ENCODE assay signal across 1 cellular context in the genomic region with DNA sequence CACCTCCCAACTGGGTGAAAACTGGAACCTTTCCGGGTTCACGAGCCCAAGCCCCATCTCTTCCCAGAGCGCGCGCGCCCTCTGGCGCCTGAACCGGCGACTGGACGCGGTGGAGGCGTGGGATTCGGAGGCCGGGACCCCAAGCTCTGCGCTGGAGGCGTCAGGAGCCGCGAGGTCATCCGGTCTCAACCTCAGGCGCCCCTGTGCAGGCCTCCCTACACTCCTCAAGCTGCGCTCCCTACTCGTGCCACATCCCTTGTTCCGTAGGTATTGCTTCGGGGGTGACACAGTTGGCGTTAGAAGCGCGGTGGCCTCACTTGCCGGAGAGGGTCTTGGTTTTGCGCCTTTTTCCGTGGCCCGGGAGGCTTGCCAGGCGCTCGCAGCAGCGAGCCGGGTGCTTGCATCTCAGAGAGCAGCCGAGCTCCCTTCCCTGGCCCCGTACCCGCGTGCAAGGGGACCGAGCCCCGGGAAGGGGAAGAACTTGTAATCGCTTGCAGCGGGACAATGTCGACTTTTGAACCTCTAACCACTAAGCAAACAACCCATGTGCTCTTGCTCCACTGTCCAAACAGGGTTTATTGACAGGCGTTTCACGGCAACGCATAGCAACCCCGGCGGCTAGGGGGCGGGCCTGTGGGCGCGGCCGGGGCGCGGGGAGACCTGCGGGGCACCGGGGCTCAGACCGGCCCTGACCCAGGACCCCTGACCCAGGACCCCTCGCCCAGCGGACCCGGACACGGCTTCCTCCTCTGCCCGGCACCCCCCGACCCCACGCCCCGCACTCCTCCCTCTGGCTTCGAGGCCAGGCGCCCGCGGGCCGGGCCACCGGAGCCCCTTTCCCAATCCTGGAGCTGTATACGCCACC.
TF ChIP-seq lines count a peak whose summit lies in the region.

No MANE protein-coding gene starts in this region.

TF ChIP-seq in HepG2, 621 proteins besides CTCF, POLR2A, EP300 and RAD21 (continued from another document and continues in another):
- TF ChIP-seq ARID2 (CRISPR knock-in tag; IDR thresholded peaks at IDR 0.05; ENCODE audit: borderline replicate concordance) (no peak), AGO2 (optimal IDR thresholded peaks at IDR 0.05; ENCODE audit: low read depth, low read length) (peak; percentile 48), ZSCAN20 (CRISPR knock-in tag; IDR thresholded peaks at IDR 0.05; ENCODE audit: borderline replicate concordance) (peak; percentile 65; the same call in 1 of the 2 replicates), ZNF33B (CRISPR knock-in tag; IDR thresholded peaks at IDR 0.05) (0 out of 2 replicates have a peak, but pooled peaks have one; percentile 7), ZBTB34 (CRISPR knock-in tag; IDR thresholded peaks at IDR 0.05) (peak; percentile 60; the same call in 1 of the 2 replicates), DPF2 (CRISPR knock-in tag; IDR thresholded peaks at IDR 0.05; ENCODE audit: borderline replicate concordance, low read depth) (peak; percentile 91), NFKBIZ (CRISPR knock-in tag; IDR thresholded peaks at IDR 0.05) (peak; percentile 86), ZNF431 (CRISPR knock-in tag; IDR thresholded peaks at IDR 0.05; ENCODE audit: borderline replicate concordance, low read depth) (peak; percentile 27; the same call in 1 of the 2 replicates), SALL2 (CRISPR knock-in tag; IDR thresholded peaks at IDR 0.05) (0 out of 2 replicates have a peak, but pooled peaks have one; percentile 40), HOXA7 (CRISPR knock-in tag; IDR thresholded peaks at IDR 0.05) (0 out of 2 replicates have a peak, but pooled peaks have one; percentile 32), ZNF556 (CRISPR knock-in tag; IDR thresholded peaks at IDR 0.05; ENCODE audit: borderline replicate concordance) (peak; percentile 87; the same call in 1 of the 2 replicates), SOX5 (CRISPR knock-in tag; IDR thresholded peaks at IDR 0.05; ENCODE audit: borderline replicate concordance) (peak; percentile 91), ZNF878 (CRISPR knock-in tag; IDR thresholded peaks at IDR 0.05) (peak; percentile 92), ZNF841 (CRISPR knock-in tag; IDR thresholded peaks at IDR 0.05; ENCODE audit: borderline replicate concordance) (no peak), ZNF530 (CRISPR knock-in tag; IDR thresholded peaks at IDR 0.05; ENCODE audit: low read depth) (no peak), THAP11 (CRISPR knock-in tag; IDR thresholded peaks at IDR 0.05) (peak; percentile 75), ZNF292 (CRISPR knock-in tag; IDR thresholded peaks at IDR 0.05; ENCODE audit: borderline replicate concordance, low read depth) (peak; percentile 67), KMT2B (CRISPR knock-in tag; IDR thresholded peaks at IDR 0.05) (peak; percentile 57), ZNF768 (CRISPR knock-in tag; IDR thresholded peaks at IDR 0.05) (peak; percentile 57; the same call in 1 of the 2 replicates), ZNF274 (CRISPR knock-in tag; IDR thresholded peaks at IDR 0.05) (no peak), ZMYM3 (CRISPR knock-in tag; IDR thresholded peaks at IDR 0.05) (peak; percentile 83), SAP130 (CRISPR knock-in tag; IDR thresholded peaks at IDR 0.05; ENCODE audit: low read depth) (peak; percentile 96), ZNF687 (CRISPR knock-in tag; IDR thresholded peaks at IDR 0.05) (peak; percentile 91), POGZ (CRISPR knock-in tag; IDR thresholded peaks at IDR 0.05) (peak; percentile 82), FOSL2 (CRISPR knock-in tag; IDR thresholded peaks at IDR 0.05) (peak; percentile 62), HNF4G (IDR thresholded peaks at IDR 0.05; ENCODE audit: borderline replicate concordance, low read depth, low read length) (peak; percentile 97), HNF4G (CRISPR knock-in tag; IDR thresholded peaks at IDR 0.05; ENCODE audit: borderline replicate concordance, low read depth) (peak; percentile 87; the same call in 1 of the 2 replicates), HMG20A (CRISPR knock-in tag; IDR thresholded peaks at IDR 0.05; ENCODE audit: borderline replicate concordance) (peak; percentile 93)
- TF ChIP-seq, protein P1, sequence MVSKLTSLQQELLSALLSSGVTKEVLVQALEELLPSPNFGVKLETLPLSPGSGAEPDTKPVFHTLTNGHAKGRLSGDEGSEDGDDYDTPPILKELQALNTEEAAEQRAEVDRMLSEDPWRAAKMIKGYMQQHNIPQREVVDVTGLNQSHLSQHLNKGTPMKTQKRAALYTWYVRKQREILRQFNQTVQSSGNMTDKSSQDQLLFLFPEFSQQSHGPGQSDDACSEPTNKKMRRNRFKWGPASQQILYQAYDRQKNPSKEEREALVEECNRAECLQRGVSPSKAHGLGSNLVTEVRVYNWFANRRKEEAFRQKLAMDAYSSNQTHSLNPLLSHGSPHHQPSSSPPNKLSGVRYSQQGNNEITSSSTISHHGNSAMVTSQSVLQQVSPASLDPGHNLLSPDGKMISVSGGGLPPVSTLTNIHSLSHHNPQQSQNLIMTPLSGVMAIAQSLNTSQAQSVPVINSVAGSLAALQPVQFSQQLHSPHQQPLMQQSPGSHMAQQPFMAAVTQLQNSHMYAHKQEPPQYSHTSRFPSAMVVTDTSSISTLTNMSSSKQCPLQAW (CRISPR knock-in tag; IDR thresholded peaks at IDR 0.05): peak; percentile 65; the same call in 1 of the 2 replicates
- TF ChIP-seq, protein P2, sequence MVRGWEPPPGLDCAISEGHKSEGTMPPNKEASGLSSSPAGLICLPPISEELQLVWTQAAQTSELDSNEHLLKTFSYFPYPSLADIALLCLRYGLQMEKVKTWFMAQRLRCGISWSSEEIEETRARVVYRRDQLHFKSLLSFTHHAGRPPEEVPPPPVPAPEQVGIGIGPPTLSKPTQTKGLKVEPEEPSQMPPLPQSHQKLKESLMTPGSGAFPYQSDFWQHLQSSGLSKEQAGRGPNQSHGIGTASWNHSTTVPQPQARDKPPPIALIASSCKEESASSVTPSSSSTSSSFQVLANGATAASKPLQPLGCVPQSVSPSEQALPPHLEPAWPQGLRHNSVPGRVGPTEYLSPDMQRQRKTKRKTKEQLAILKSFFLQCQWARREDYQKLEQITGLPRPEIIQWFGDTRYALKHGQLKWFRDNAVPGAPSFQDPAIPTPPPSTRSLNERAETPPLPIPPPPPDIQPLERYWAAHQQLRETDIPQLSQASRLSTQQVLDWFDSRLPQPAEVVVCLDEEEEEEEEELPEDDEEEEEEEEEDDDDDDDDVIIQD (CRISPR knock-in tag; IDR thresholded peaks at IDR 0.05; ENCODE audit: low read depth): peak; percentile 61; the same call in 1 of the 2 replicates
- TF ChIP-seq, protein P3, sequence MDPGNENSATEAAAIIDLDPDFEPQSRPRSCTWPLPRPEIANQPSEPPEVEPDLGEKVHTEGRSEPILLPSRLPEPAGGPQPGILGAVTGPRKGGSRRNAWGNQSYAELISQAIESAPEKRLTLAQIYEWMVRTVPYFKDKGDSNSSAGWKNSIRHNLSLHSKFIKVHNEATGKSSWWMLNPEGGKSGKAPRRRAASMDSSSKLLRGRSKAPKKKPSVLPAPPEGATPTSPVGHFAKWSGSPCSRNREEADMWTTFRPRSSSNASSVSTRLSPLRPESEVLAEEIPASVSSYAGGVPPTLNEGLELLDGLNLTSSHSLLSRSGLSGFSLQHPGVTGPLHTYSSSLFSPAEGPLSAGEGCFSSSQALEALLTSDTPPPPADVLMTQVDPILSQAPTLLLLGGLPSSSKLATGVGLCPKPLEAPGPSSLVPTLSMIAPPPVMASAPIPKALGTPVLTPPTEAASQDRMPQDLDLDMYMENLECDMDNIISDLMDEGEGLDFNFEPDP (CRISPR knock-in tag; conservative IDR thresholded peaks at IDR 0.05): 0 out of 2 replicates have a peak, but pooled peaks have one; percentile 87
- TF ChIP-seq, protein P4, sequence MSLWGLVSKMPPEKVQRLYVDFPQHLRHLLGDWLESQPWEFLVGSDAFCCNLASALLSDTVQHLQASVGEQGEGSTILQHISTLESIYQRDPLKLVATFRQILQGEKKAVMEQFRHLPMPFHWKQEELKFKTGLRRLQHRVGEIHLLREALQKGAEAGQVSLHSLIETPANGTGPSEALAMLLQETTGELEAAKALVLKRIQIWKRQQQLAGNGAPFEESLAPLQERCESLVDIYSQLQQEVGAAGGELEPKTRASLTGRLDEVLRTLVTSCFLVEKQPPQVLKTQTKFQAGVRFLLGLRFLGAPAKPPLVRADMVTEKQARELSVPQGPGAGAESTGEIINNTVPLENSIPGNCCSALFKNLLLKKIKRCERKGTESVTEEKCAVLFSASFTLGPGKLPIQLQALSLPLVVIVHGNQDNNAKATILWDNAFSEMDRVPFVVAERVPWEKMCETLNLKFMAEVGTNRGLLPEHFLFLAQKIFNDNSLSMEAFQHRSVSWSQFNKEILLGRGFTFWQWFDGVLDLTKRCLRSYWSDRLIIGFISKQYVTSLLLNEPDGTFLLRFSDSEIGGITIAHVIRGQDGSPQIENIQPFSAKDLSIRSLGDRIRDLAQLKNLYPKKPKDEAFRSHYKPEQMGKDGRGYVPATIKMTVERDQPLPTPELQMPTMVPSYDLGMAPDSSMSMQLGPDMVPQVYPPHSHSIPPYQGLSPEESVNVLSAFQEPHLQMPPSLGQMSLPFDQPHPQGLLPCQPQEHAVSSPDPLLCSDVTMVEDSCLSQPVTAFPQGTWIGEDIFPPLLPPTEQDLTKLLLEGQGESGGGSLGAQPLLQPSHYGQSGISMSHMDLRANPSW (CRISPR knock-in tag; IDR thresholded peaks at IDR 0.05; ENCODE audit: borderline replicate concordance): 0 out of 2 replicates have a peak, but pooled peaks have one; percentile 57
- TF ChIP-seq, protein P5, sequence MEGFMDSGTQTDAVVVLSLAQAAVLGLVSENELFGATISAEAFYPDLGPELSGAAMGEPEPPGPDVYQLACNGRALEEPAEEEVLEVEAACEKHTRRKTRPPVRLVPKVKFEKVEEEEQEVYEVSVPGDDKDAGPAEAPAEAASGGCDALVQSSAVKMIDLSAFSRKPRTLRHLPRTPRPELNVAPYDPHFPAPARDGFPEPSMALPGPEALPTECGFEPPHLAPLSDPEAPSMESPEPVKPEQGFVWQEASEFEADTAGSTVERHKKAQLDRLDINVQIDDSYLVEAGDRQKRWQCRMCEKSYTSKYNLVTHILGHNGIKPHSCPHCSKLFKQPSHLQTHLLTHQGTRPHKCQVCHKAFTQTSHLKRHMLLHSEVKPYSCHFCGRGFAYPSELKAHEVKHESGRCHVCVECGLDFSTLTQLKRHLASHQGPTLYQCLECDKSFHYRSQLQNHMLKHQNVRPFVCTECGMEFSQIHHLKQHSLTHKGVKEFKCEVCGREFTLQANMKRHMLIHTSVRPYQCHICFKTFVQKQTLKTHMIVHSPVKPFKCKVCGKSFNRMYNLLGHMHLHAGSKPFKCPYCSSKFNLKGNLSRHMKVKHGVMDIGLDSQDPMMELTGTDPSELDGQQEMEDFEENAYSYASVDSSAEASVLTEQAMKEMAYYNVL (CRISPR knock-in tag; IDR thresholded peaks at IDR 0.05; ENCODE audit: borderline replicate concordance): peak; percentile 78; the same call in 1 of the 2 replicates
- TF ChIP-seq, protein P6, sequence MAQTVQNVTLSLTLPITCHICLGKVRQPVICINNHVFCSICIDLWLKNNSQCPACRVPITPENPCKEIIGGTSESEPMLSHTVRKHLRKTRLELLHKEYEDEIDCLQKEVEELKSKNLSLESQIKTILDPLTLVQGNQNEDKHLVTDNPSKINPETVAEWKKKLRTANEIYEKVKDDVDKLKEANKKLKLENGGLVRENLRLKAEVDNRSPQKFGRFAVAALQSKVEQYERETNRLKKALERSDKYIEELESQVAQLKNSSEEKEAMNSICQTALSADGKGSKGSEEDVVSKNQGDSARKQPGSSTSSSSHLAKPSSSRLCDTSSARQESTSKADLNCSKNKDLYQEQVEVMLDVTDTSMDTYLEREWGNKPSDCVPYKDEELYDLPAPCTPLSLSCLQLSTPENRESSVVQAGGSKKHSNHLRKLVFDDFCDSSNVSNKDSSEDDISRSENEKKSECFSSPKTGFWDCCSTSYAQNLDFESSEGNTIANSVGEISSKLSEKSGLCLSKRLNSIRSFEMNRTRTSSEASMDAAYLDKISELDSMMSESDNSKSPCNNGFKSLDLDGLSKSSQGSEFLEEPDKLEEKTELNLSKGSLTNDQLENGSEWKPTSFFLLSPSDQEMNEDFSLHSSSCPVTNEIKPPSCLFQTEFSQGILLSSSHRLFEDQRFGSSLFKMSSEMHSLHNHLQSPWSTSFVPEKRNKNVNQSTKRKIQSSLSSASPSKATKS (CRISPR knock-in tag; IDR thresholded peaks at IDR 0.05): peak; percentile 79; the same call in 1 of the 2 replicates
